ENCODE assay signal across 8 cellular contexts in genomic region chr7:32588657-32589056, GRCh38.
DNase-seq lines count a peak whose midpoint lies in the region; ATAC-seq and TF ChIP-seq lines count a peak whose summit lies in the region.

No MANE protein-coding gene starts in this region.

- POLR2A ChIA-PET in CD8-positive, alpha-beta T cell (lab: Charles Lee) = no interaction called here
- POLR2A ChIA-PET in Panc1 (lab: Charles Lee) = no interaction called here

- intact Hi-C loops in CD8-positive, alpha-beta T cell (cut with DNase I, micrococcal nuclease) = no loop called here
- intact Hi-C loops in Panc1 (cut with micrococcal nuclease; ENCODE audit: unreplicated experiment) = no loop called here

- no peaks in the 10 kb centered on the region for H3K9me3 ChIP-seq in CD8-positive, alpha-beta T cell (ENCODE audit: low read length)
- no peaks in the 10 kb centered on the region for H3K9me3 ChIP-seq in Panc1 (ENCODE audit: control insufficient read depth, insufficient read depth, low read depth, low read length)

- TF ChIP-seq CTCF in CD8-positive, alpha-beta T cell (IDR thresholded peaks at IDR 0.05) = no peak
- no peak for TF ChIP-seq CTCF in Panc1 (IDR thresholded peaks at IDR 0.05)
- TF ChIP-seq CTCF in foreskin keratinocyte (conservative IDR thresholded peaks at IDR 0.05) = no peak

- ATAC-seq in CD8-positive, alpha-beta T cell = no peak
- ATAC-seq in Panc1 = no peak
- ATAC-seq in foreskin keratinocyte = no peak
- no peak for ATAC-seq in HG03571 (IDR thresholded peaks at IDR 0.05; ENCODE audit: unreplicated experiment)

- peaks cover 2% of the 10 kb centered on the region for H3K4me1 Mint-ChIP-seq in CD8-positive, alpha-beta T cell (ENCODE audit: low read depth)

- H3K4me1 ChIP-seq in CD8-positive, alpha-beta T cell (ENCODE audit: insufficient read depth, low read length) = no peaks in the 10 kb centered on the region
- H3K4me1 ChIP-seq in Panc1 (ENCODE audit: control insufficient read depth, insufficient read depth, low read length) = peaks cover 29% of the 10 kb centered on the region
- no peaks in the 10 kb centered on the region for H3K4me1 ChIP-seq in foreskin keratinocyte

- H3K36me3 Mint-ChIP-seq in CD8-positive, alpha-beta T cell = peaks cover 41% of the 10 kb centered on the region

- no peaks in the 10 kb centered on the region for H3K27me3 ChIP-seq in CD8-positive, alpha-beta T cell (ENCODE audit: insufficient read depth, low read length)
- H3K27me3 ChIP-seq in Panc1 (ENCODE audit: control insufficient read depth, insufficient read depth, low read length) (no peaks in the 10 kb centered on the region), foreskin keratinocyte (no peaks in the 10 kb centered on the region)

- no TSS peak for BruUV-seq in Panc1 (replicated peaks; lab: Mats Ljungman, UMichigan)

- no peak overlapping the region for H3K27ac ChIP-seq in CD8-positive, alpha-beta T cell (ENCODE audit: low read depth, low read length)
- H3K27ac ChIP-seq in Panc1 (ENCODE audit: low read length) (peak overlapping the region; percentile 74; the same call in 1 of the 2 replicates), foreskin keratinocyte (no peak overlapping the region)

- peak overlapping the region; percentile 82 for H3K27ac Mint-ChIP-seq in CD8-positive, alpha-beta T cell

- H3K4me3 ChIP-seq in CD8-positive, alpha-beta T cell (ENCODE audit: low read depth, low read length) = no peak overlapping the region
- H3K4me3 ChIP-seq in Panc1 (ENCODE audit: low read depth in 2 of 2, low read length in 2 of 2) = no peak overlapping the region

- peaks cover 20% of the 10 kb centered on the region for H3K36me3 ChIP-seq in CD8-positive, alpha-beta T cell (ENCODE audit: insufficient read depth, low read length)
- H3K36me3 ChIP-seq in Panc1 (ENCODE audit: control insufficient read depth, insufficient read depth, low read length) = peaks cover 26% of the 10 kb centered on the region; the same call in 1 of the 2 replicates

- CTCF ChIA-PET in CD8-positive, alpha-beta T cell (lab: Charles Lee) = no interaction called here
- CTCF ChIA-PET in Panc1 (lab: Charles Lee) = no interaction called here

- in situ Hi-C loops in Panc1 (cut with HindIII; ENCODE audit: low pct_unique_long_range_greater_than_20kb, low sequenced_read_pairs) = no loop called here

- no peak overlapping the region for H3K4me3 Mint-ChIP-seq in CD8-positive, alpha-beta T cell

- DNase-seq in CD8-positive, alpha-beta T cell = no peak
- DNase-seq in H4 (ENCODE audit: low spot score) (peak; percentile 90), Panc1 (ENCODE audit: low read depth, low spot score) (no peak), foreskin keratinocyte (peak; percentile 7 to 10), DMS 273 treated with DMSO at 0.1 percent for 48 hours (lab: John Stamatoyannopoulos, UW) (no peak), NCI-H1436 (lab: John Stamatoyannopoulos, UW) (no peak), ecto neural progenitor cell (ENCODE audit: low spot score) (no peak)

- H3K9me3 Mint-ChIP-seq in CD8-positive, alpha-beta T cell = no peaks in the 10 kb centered on the region

- H3K27me3 Mint-ChIP-seq in CD8-positive, alpha-beta T cell (ENCODE audit: low read depth) = no peaks in the 10 kb centered on the region

Comparison
In these comparisons a context has a peak if more than half of its experiments do, and no peak if none do; other contexts are left out.
1. DNase-seq: peak in H4 (single experiment) and foreskin keratinocyte (2 of 2); none in CD8-positive, alpha-beta T cell (0 of 7), Panc1 (single experiment), DMS 273 treated with DMSO at 0.1 percent for 48 hours (single experiment), NCI-H1436 (single experiment) and ecto neural progenitor cell (single experiment).